In the genomic region with DNA sequence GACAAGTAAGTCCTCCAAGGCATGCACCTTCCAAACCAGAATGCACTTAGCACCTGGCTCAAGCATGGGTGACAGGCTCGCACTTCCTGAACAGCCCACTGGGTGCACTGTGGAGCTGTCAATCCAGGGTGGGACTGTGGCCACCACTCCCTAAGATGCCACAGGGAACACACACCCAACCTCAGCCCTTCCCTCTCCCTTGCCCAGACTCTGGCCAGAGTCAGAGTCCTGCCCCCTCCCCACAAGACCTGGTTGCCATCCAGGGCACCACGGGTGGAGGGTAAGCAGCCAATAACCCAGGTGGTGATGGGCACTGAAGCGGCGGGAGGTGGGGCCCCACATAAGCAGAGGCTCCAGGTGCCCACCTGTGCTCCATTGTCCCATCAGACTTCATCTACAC, we compare ENCODE assay signal across 8 cellular contexts.
DNase-seq lines count a peak whose midpoint lies in the region; ATAC-seq, FAIRE-seq and TF ChIP-seq lines count a peak whose summit lies in the region.

No MANE protein-coding gene starts in this region.

- no peak overlapping the region for H3K4me2 ChIP-seq in DOHH2 (ENCODE audit: low read length)

- intact Hi-C loops in posterior vena cava (cut with DNase I): no loop called here

- no peaks in the 10 kb centered on the region for H3K4me1 Mint-ChIP-seq in endothelial cell (ENCODE audit: unreplicated experiment)

- H3K36me3 Mint-ChIP-seq in endothelial cell (ENCODE audit: low read depth, unreplicated experiment): no peaks in the 10 kb centered on the region

- no peak overlapping the region for H3K4me3 ChIP-seq in DOHH2 (ENCODE audit: low read length)

- no peaks in the 10 kb centered on the region for H4K20me1 ChIP-seq in DOHH2 (ENCODE audit: control insufficient read depth, insufficient read depth, low read depth, low read length)

- ATAC-seq in GM19467 (IDR thresholded peaks at IDR 0.05; ENCODE audit: unreplicated experiment): peak; percentile 79

- no peaks in the 10 kb centered on the region for H3K9me2 ChIP-seq in DOHH2 (replicated peaks; ENCODE audit: control insufficient read depth, low read length)

- H3K27me3 Mint-ChIP-seq in endothelial cell (ENCODE audit: unreplicated experiment): peaks cover 3% of the 10 kb centered on the region

- FAIRE-seq in HTR-8/SVneo (lab: Jason Lieb, UNC): no peak

- peaks cover 22% of the 10 kb centered on the region; the same call in 1 of the 2 replicates for H3K9me3 ChIP-seq in DOHH2 (ENCODE audit: control insufficient read depth, insufficient read depth, low read length)

- 0 out of 2 replicates have a peak, but pooled peaks cover 3% of the 10 kb centered on the region for H3F3A ChIP-seq in DOHH2 (ENCODE audit: control insufficient read depth, insufficient read depth)

- H3K27me3 ChIP-seq in DOHH2 (ENCODE audit: control insufficient read depth, low read length): no peaks in the 10 kb centered on the region

- H3K27ac Mint-ChIP-seq in endothelial cell (ENCODE audit: unreplicated experiment): no peak overlapping the region

- H3K27ac ChIP-seq in DOHH2 (ENCODE audit: low read depth, low read length): no peak overlapping the region

- peaks cover 28% of the 10 kb centered on the region for H3K4me1 ChIP-seq in DOHH2 (ENCODE audit: control insufficient read depth, low read length)

- no peaks in the 10 kb centered on the region for H3K9me3 Mint-ChIP-seq in endothelial cell (ENCODE audit: unreplicated experiment)

- no peaks in the 10 kb centered on the region for H3K79me2 ChIP-seq in DOHH2 (ENCODE audit: control insufficient read depth, low read length)

- DNase-seq in HTR-8/SVneo (ENCODE audit: insufficient read length, low spot score) (peak; percentile 7), endothelial cell (ENCODE audit: low spot score) (no peak), NK-92 (lab: John Stamatoyannopoulos, UW; ENCODE audit: unreplicated experiment) (no peak), posterior vena cava (ENCODE audit: low spot score) (no peak), KG1 (lab: John Stamatoyannopoulos, UW) (no peak), NCI-H1092 (lab: John Stamatoyannopoulos, UW) (no peak)

- no peak overlapping the region for H3K4me3 Mint-ChIP-seq in endothelial cell (ENCODE audit: unreplicated experiment)

- H3K36me3 ChIP-seq in DOHH2 (ENCODE audit: control insufficient read depth, low read length): no peaks in the 10 kb centered on the region; the same call in 1 of the 2 replicates

- TF ChIP-seq CTCF in DOHH2 (IDR thresholded peaks at IDR 0.05; ENCODE audit: low read depth, low read length, poor library complexity, severe bottlenecking) (peak; percentile 63), endothelial cell (IDR thresholded peaks at IDR 0.05; ENCODE audit: unreplicated experiment) (peak; percentile 25)
